In genomic region chr2:152466041-152466440, GRCh38 we compare ENCODE assay signal across 10 cellular contexts.
DNase-seq lines count a peak whose midpoint lies in the region; ATAC-seq, FAIRE-seq and TF ChIP-seq lines count a peak whose summit lies in the region.
"Had no signal": no experiment of that assay in that cellular context is flagged by ENCODE, and none has a peak within 500 bp of the region (broad histone marks: within the 10 kb centered on the region; RNA-seq: fewer than 3 reads in every experiment).

No MANE protein-coding gene starts in this region.

- no peaks in the 10 kb centered on the region for H4K20me1 ChIP-seq in K562 (replicated peaks; ENCODE audit: control insufficient read depth, insufficient read depth, low read length)

- TF ChIP-seq POLR2A in K562 (conservative IDR thresholded peaks at IDR 0.05) (no peak), gastrocnemius medialis (IDR thresholded peaks at IDR 0.05) (no peak), spleen (IDR thresholded peaks at IDR 0.05) (no peak)

- no peak overlapping the region for H3K4me3 ChIP-seq in K562
- H3K4me3 ChIP-seq in gastrocnemius medialis, result peak overlapping the region in 1 of 4 donors; percentile 42
- peak overlapping the region in 1 of 8 donors; percentile 18 for H3K4me3 ChIP-seq in spleen

- BruUV-seq in K562 (replicated peaks; lab: Mats Ljungman, UMichigan), result no TSS peak

- peak; percentile 57 for DNase-seq in HK-2 (ENCODE audit: unreplicated experiment)
- peak; percentile 9 to 24 (median 17) for DNase-seq in K562 (ENCODE audit: extremely low read depth in 1 of 4, low spot score in 3 of 4)
- DNase-seq in gastrocnemius medialis, result peak in 1 of 2 donors; percentile 87
- no peak for DNase-seq in spleen
- no peak for DNase-seq in cerebellar nuclear complex (lab: John Stamatoyannopoulos, UW)
- no peak for DNase-seq in cardiac septum (ENCODE audit: low spot score)
- DNase-seq: activated naive CD4-positive, alpha-beta T cell treated with anti-CD3 and anti-CD28 coated beads, Interleukin-2, amount 10 ng/mL, durations not matched to agents 7 days and 5 days; HFFc6 had no signal

- H3K36me3 ChIP-seq in K562 (ENCODE audit: control insufficient read depth, insufficient read depth, low read length) (no peaks in the 10 kb centered on the region), gastrocnemius medialis (no peaks in the 10 kb centered on the region), spleen (no peaks in the 10 kb centered on the region)

- no peaks in the 10 kb centered on the region for H3K9me3 ChIP-seq in K562 (replicated peaks; ENCODE audit: control insufficient read depth, insufficient read depth, low read depth, low read length)
- H3K9me3 ChIP-seq in gastrocnemius medialis, result no peaks in the 10 kb centered on the region
- H3K9me3 ChIP-seq in spleen, result no peaks in the 10 kb centered on the region

- no peak overlapping the region for H3K9ac ChIP-seq in K562 (ENCODE audit: insufficient read depth in 1 of 2, low read depth in 2 of 2, low read length in 2 of 2)

- in situ Hi-C loops in K562 (cut with MboI) (no loop called here), gastrocnemius medialis (cut with MboI; ENCODE audit: low sequenced_read_pairs in 4 of 4) (no loop called here)

- ATAC-seq in GM18861 (IDR thresholded peaks at IDR 0.05; ENCODE audit: unreplicated experiment) (peak; percentile 26), K562 (peak; percentile 54; the same call in 2 of the 3 replicates), gastrocnemius medialis (peak; percentile 7 to 40), GM21526 (IDR thresholded peaks at IDR 0.05; ENCODE audit: low FRiP score, unreplicated experiment) (no peak)

- CTCF ChIA-PET in K562 (lab: Yijun Ruan, JAX; ENCODE audit: low intra/inter-chr PET ratio), result no interaction called here

- intact Hi-C loops in K562 (cut with micrococcal nuclease) (no loop called here), gastrocnemius medialis (cut with DNase I; ENCODE audit: low total_unique reads) (loop anchor here (5.0 kb wide), 2 partner anchors 106 to 151 kb away; no protein-coding TSS in a partner anchor), spleen (cut with DNase I; ENCODE audit: low total_unique reads) (no loop called here), cardiac septum (cut with DNase I) (no loop called here)

- WGBS in K562 (ENCODE audit: insufficient coverage, low coverage, missing lambda C conversion rate), result 0% methylated on average over 6 of the region's 6 CpGs
- WGBS in spleen, 5 donors, result 61 to 85% (median 74%) methylated on average over 6 of the region's 6 CpGs

- no peak overlapping the region for H3K27ac ChIP-seq in K562 (ENCODE audit: extremely low read depth, low read depth, low read length)
- H3K27ac ChIP-seq in gastrocnemius medialis, result peak overlapping the region; percentile 89 to 91 (median 90)
- H3K27ac ChIP-seq in spleen, result peak overlapping the region in 4 of 8 donors; percentile 69 to 82 (median 82)

- H3K9me1 ChIP-seq in K562 (ENCODE audit: control insufficient read depth, insufficient read depth, low read length), result no peaks in the 10 kb centered on the region

- no peaks in the 10 kb centered on the region for H3K79me2 ChIP-seq in K562 (ENCODE audit: control insufficient read depth, insufficient read depth, low read length)

- TF ChIP-seq CTCF in K562 (IDR thresholded peaks at IDR 0.05 in 2 of 3, conservative IDR thresholded peaks at IDR 0.05 in 1 of 3; ENCODE audit: insufficient read depth in 2 of 3, low read depth in 1 of 3, low read length in 3 of 3), result 0 out of 6 replicates have a peak, but pooled peaks of 1 of the 3 experiments have one; percentile 7
- no peak for TF ChIP-seq CTCF in gastrocnemius medialis (IDR thresholded peaks at IDR 0.05 in 4 of 5, conservative IDR thresholded peaks at IDR 0.05 in 1 of 5)
- no peak for TF ChIP-seq CTCF in spleen (IDR thresholded peaks at IDR 0.05 in 8 of 11, conservative IDR thresholded peaks at IDR 0.05 in 3 of 11)

- FAIRE-seq in K562 (lab: Jason Lieb, UNC), result no peak

- POLR2A ChIA-PET in K562 (lab: Yijun Ruan, JAX), result interaction anchor here (0.6 to 3.5 kb wide), 2 partner anchors 11 to 590 kb away, joined by 4 to 10 read pairs; no protein-coding TSS in a partner anchor

- TF ChIP-seq RAD21 in K562 (CRISPR knock-in tag; conservative IDR thresholded peaks at IDR 0.05 in 1 of 2, IDR thresholded peaks at IDR 0.05 in 1 of 2), result peak in 1 of 2 experiments; percentile 29; a peak in 2 of 4 replicates

- peaks cover 11 to 12% of the 10 kb centered on the region in 2 experiments for H3K27me3 ChIP-seq in K562 (ENCODE audit: control insufficient read depth in 2 of 2, insufficient read depth in 2 of 2, low read length in 2 of 2)
- H3K27me3 ChIP-seq in gastrocnemius medialis, result no peaks in the 10 kb centered on the region
- no peaks in the 10 kb centered on the region for H3K27me3 ChIP-seq in spleen (replicated peaks in 1 of 7)

- H3K4me1 ChIP-seq in K562 (replicated peaks in 1 of 2; ENCODE audit: control insufficient read depth in 2 of 2, insufficient read depth in 2 of 2, low read length in 2 of 2), result no peaks in the 10 kb centered on the region
- peaks cover 85 to 94% of the 10 kb centered on the region in 2 donors for H3K4me1 ChIP-seq in gastrocnemius medialis
- H3K4me1 ChIP-seq in spleen, result peaks cover 23 to 60% (median 54%) of the 10 kb centered on the region in 6 donors

- H2AFZ ChIP-seq in K562 (ENCODE audit: low read depth, low read length), result no peak overlapping the region

- TF ChIP-seq EP300 in K562 (IDR thresholded peaks at IDR 0.05; ENCODE audit: low read length), result no peak

- no peak overlapping the region for H3K4me2 ChIP-seq in K562 (ENCODE audit: insufficient read depth, low read length)

TF ChIP-seq in K562, 482 proteins besides CTCF, POLR2A, EP300 and RAD21:
- TF ChIP-seq FOSL1 (tag; conservative IDR thresholded peaks at IDR 0.05) (peak; percentile 79), CCAR2 (IDR thresholded peaks at IDR 0.05; ENCODE audit: low read depth, low read length) (no peak), ATF3 (IDR thresholded peaks at IDR 0.05) (0 out of 2 replicates have a peak, but pooled peaks have one; percentile 17), ATF3 (CRISPR knock-in tag; conservative IDR thresholded peaks at IDR 0.05) (no peak), SIX5 (IDR thresholded peaks at IDR 0.05; ENCODE audit: borderline replicate concordance in 1 of 2, insufficient read depth in 1 of 2, low read depth in 1 of 2, low read length in 2 of 2) (no peak), ZNF253 (CRISPR knock-in tag; conservative IDR thresholded peaks at IDR 0.05) (no peak), EGR1 (conservative IDR thresholded peaks at IDR 0.05) (peak; percentile 47), LARP7 (IDR thresholded peaks at IDR 0.05) (no peak), MYNN (IDR thresholded peaks at IDR 0.05) (no peak), MYNN (CRISPR knock-in tag; IDR thresholded peaks at IDR 0.05) (no peak)
- TF ChIP-seq, protein P1, sequence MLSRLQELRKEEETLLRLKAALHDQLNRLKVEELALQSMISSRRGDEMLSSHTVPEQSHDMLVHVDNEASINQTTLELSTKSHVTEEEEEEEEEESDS (CRISPR knock-in tag; IDR thresholded peaks at IDR 0.05), result no peak

Comparison
In these comparisons a context has a peak if more than half of its experiments do, and no peak if none do; other contexts are left out.
1. DNase-seq: peak in HK-2 (single experiment) and K562 (4 of 4); none in spleen (single experiment), cerebellar nuclear complex (0 of 2) and cardiac septum (single experiment).